In the genomic region with DNA sequence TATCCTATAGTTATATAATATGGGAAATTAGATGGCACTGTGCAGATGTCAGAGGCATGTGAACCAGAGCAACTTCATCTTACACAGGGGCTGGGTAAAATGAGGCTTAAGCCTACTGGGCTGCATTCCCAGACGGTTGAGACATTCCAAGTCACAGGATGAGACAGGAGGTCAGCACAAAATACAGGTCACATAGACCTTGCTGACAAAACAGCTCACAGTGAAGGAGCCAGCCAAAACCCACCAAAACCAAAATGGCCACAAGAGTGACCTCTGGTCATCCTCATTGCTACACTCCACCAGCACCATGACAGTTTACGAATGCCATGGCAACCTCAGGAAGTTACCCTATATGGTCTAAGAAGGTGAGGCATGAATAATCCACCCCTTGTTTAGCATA, we compare ENCODE assay signal across 25 cellular contexts.
"Had no signal": no experiment of that assay in that cellular context is flagged by ENCODE, and none has a peak within 500 bp of the region (broad histone marks: within the 10 kb centered on the region; RNA-seq: fewer than 3 reads in every experiment).

No MANE protein-coding gene starts in this region.

- H3K4me1 Mint-ChIP-seq: endodermal cell; naive thymus-derived CD4-positive, alpha-beta T cell; nephron progenitor cell had no signal

- H3K36me3 Mint-ChIP-seq: naive thymus-derived CD4-positive, alpha-beta T cell; type B pancreatic cell had no signal

- H3K27ac Mint-ChIP-seq: endodermal cell; naive thymus-derived CD4-positive, alpha-beta T cell; nephron progenitor cell; type B pancreatic cell had no signal

- H3K36me3 ChIP-seq: heart right ventricle, neutrophil, right atrium auricular region, sigmoid colon, suprapubic skin, thyroid gland had no signal

- DNase-seq: effector CD4-positive, alpha-beta T cell; endodermal cell; heart right ventricle; hypothalamus; left colon; left ventricle myocardium superior; mesenchymal stem cell; naive thymus-derived CD4-positive, alpha-beta T cell; nephron progenitor cell; psoas muscle; sigmoid colon; stimulated activated CD4-positive, alpha-beta T cell treated with anti-CD3 and anti-CD28 coated beads, Interleukin-12 subunit alpha, Interleukin-12 subunit beta, amount 100 ng/mL, for 4 hours; stimulated activated naive CD8-positive, alpha-beta T cell treated with anti-CD3 and anti-CD28 coated beads, Interleukin-15, Interleukin-2, amounts not matched to agents 100 U/mL and 50 U/mL, for 24 hours; thyroid gland had no signal

- H3K4me3 ChIP-seq: coronary artery, heart right ventricle, lung, psoas muscle, right atrium auricular region, sigmoid colon, skin epidermis, suprapubic skin, thyroid gland had no signal

- H3K27me3 ChIP-seq: neutrophil, right atrium auricular region, sigmoid colon, suprapubic skin, thyroid gland had no signal

- H3K9me3 ChIP-seq: neutrophil, psoas muscle, right atrium auricular region, suprapubic skin, thyroid gland had no signal

- H3K27ac ChIP-seq: coronary artery, heart right ventricle, neutrophil, psoas muscle, right atrium auricular region, sigmoid colon, skin epidermis, suprapubic skin, thyroid gland had no signal

- H3K9me3 Mint-ChIP-seq: endodermal cell, nephron progenitor cell, type B pancreatic cell had no signal

- ATAC-seq: heart right ventricle; left colon; left ventricle myocardium superior; naive thymus-derived CD4-positive, alpha-beta T cell; psoas muscle; stimulated activated naive CD8-positive, alpha-beta T cell treated with anti-CD3 and anti-CD28 coated beads, Interleukin-15, Interleukin-2, amounts not matched to agents 100 U/mL and 50 U/mL, for 24 hours had no signal

- H3K27me3 Mint-ChIP-seq: type B pancreatic cell had no signal

- H3K4me3 Mint-ChIP-seq: endodermal cell; naive thymus-derived CD4-positive, alpha-beta T cell; nephron progenitor cell; type B pancreatic cell had no signal

- FAIRE-seq: endothelial cell of umbilical vein, frontal cortex, keratinocyte, urothelium cell line had no signal

- H3K4me1 ChIP-seq: heart right ventricle, psoas muscle, right atrium auricular region, sigmoid colon, suprapubic skin, thyroid gland had no signal
